In genomic region chr1:32291708-32292508, GRCh38 we compare ENCODE assay signal across 8 cellular contexts. TPM values are rescaled to one million over a fixed set of nuclear protein-coding genes. Genes with fewer than 3 reads are reported as not detected.
DNase-seq lines count a peak whose midpoint lies in the region; ATAC-seq, FAIRE-seq and TF ChIP-seq lines count a peak whose summit lies in the region.

Gene HDAC1, plus strand, starts transcription at chr1:32292083. Its CDS starts 87 bp downstream, at chr1:32292170.

- H3K27ac ChIP-seq in DND-41 (ENCODE audit: low read length) (peak within 1 kb of the TSS; percentile 87), Karpas-422 (ENCODE audit: low read length) (peak within 1 kb of the TSS; percentile 94), esophagus squamous epithelium (peak within 1 kb of the TSS; percentile 88 to 95 (median 94))

- H3K4me2 ChIP-seq in DND-41 (ENCODE audit: insufficient read depth, low read length) (peak within 1 kb of the TSS; percentile 92), Karpas-422 (ENCODE audit: low read depth, low read length, poor library complexity, severe bottlenecking) (peak within 1 kb of the TSS; percentile 97)

- peak within 1 kb of the TSS; percentile 94 for H3K27ac Mint-ChIP-seq in activated T-cell treated with anti-CD3 and anti-CD28 coated beads, Interleukin-2, amount 50 U/mL, for 72 hours

- no peaks in the 10 kb centered on the region for H3K9me2 ChIP-seq in Karpas-422 (replicated peaks; ENCODE audit: insufficient read depth, low read length)

- no peaks in the 10 kb centered on the region for H3K27me3 ChIP-seq in DND-41 (ENCODE audit: insufficient read depth, low read length, poor library complexity)
- no peaks in the 10 kb centered on the region for H3K27me3 ChIP-seq in Karpas-422 (ENCODE audit: low read length)
- no peaks in the 10 kb centered on the region for H3K27me3 ChIP-seq in esophagus squamous epithelium

- peaks cover 26% of the 10 kb centered on the region for H3K36me3 ChIP-seq in DND-41 (ENCODE audit: insufficient read depth, low read length)
- H3K36me3 ChIP-seq in Karpas-422 (ENCODE audit: insufficient read depth, low read length) = peaks cover 23% of the 10 kb centered on the region; the same call in 1 of the 2 replicates
- H3K36me3 ChIP-seq in esophagus squamous epithelium = peaks cover 0 to 9% (median 0%) of the 10 kb centered on the region in 3 donors

- TF ChIP-seq POLR2A in esophagus squamous epithelium (IDR thresholded peaks at IDR 0.05) = peak in 2 of 4 donors; percentile 48 to 73

- 1 to 2% methylated on average over 24 to 27 of the region's 64 CpGs for WGBS in esophagus squamous epithelium, 2 donors

- H3K9me3 Mint-ChIP-seq in activated T-cell treated with anti-CD3 and anti-CD28 coated beads, Interleukin-2, amount 50 U/mL, for 72 hours = no peaks in the 10 kb centered on the region

- peak within 1 kb of the TSS; percentile 96 to 99 for H3K4me3 Mint-ChIP-seq in activated T-cell treated with anti-CD3 and anti-CD28 coated beads, Interleukin-2, amount 50 U/mL, for 72 hours

- peak within 1 kb of the TSS; percentile 74 to 86 for H3K4me3 ChIP-seq in DND-41 (ENCODE audit: low read depth in 1 of 2, low read length in 2 of 2)
- peak within 1 kb of the TSS; percentile 74 for H3K4me3 ChIP-seq in Karpas-422 (ENCODE audit: low read length)
- peak within 1 kb of the TSS; percentile 68 to 87 (median 76) for H3K4me3 ChIP-seq in esophagus squamous epithelium

- intact Hi-C loops in esophagus squamous epithelium (cut with DNase I) = no loop called here

- peak; percentile 76 for FAIRE-seq in RCC 7860 (lab: Jason Lieb, UNC)

- H2AFZ ChIP-seq in DND-41 (ENCODE audit: low read depth, low read length) = peak within 1 kb of the TSS; percentile 81
- H2AFZ ChIP-seq in Karpas-422 (ENCODE audit: low read length) = peak within 1 kb of the TSS; percentile 69; the same call in 1 of the 2 replicates

- peaks cover 57% of the 10 kb centered on the region for H3K4me1 ChIP-seq in DND-41 (ENCODE audit: insufficient read depth, low read length)
- H3K4me1 ChIP-seq in Karpas-422 (ENCODE audit: low read length) = peaks cover 37% of the 10 kb centered on the region
- H3K4me1 ChIP-seq in esophagus squamous epithelium = peaks cover 8 to 70% (median 13%) of the 10 kb centered on the region in 3 donors

- H4K20me1 ChIP-seq in DND-41 (ENCODE audit: insufficient read depth, low read length) = peaks cover 34% of the 10 kb centered on the region
- peaks cover 19% of the 10 kb centered on the region for H4K20me1 ChIP-seq in Karpas-422 (ENCODE audit: insufficient read depth, low read depth, low read length)

- ATAC-seq in DND-41 (ENCODE audit: insufficient read depth, low read depth) (peak; percentile 97), GM21825 (IDR thresholded peaks at IDR 0.05; ENCODE audit: unreplicated experiment) (peak; percentile 95)
- ATAC-seq in activated T-cell treated with anti-CD3 and anti-CD28 coated beads, Interleukin-2, amount 50 U/mL, for 72 hours (replicated peaks in 1 of 2) = peak; percentile 99

- H3K79me2 ChIP-seq in DND-41 (ENCODE audit: insufficient read depth, low read length) (peaks cover 52% of the 10 kb centered on the region), Karpas-422 (ENCODE audit: low read length) (peaks cover 50% of the 10 kb centered on the region)

- TF ChIP-seq CTCF in DND-41 (IDR thresholded peaks at IDR 0.05; ENCODE audit: borderline replicate concordance, extremely low read depth, low read length, poor library complexity, severe bottlenecking) = no peak
- TF ChIP-seq CTCF in esophagus squamous epithelium (IDR thresholded peaks at IDR 0.05) = peak in 2 of 6 experiments; percentile 8 to 14

- H3K27me3 Mint-ChIP-seq in activated T-cell treated with anti-CD3 and anti-CD28 coated beads, Interleukin-2, amount 50 U/mL, for 72 hours (ENCODE audit: low read depth) = no peaks in the 10 kb centered on the region

- H3K9ac ChIP-seq in DND-41 (ENCODE audit: low read depth, low read length) (peak within 1 kb of the TSS; percentile 81), Karpas-422 (ENCODE audit: low read length) (peak within 1 kb of the TSS; percentile 92)

- H3K4me1 Mint-ChIP-seq in activated T-cell treated with anti-CD3 and anti-CD28 coated beads, Interleukin-2, amount 50 U/mL, for 72 hours (ENCODE audit: low read depth) = peaks cover 59% of the 10 kb centered on the region

- peak; percentile 99 for DNase-seq in DND-41
- peak; percentile 99 for DNase-seq in Karpas-422
- DNase-seq in RCC 7860 (ENCODE audit: low spot score) = peak; percentile 97
- DNase-seq in activated T-cell treated with anti-CD3 and anti-CD28 coated beads, Interleukin-2, amount 50 U/mL, for 72 hours = peak; percentile 99
- DNase-seq in esophagus squamous epithelium (lab: John Stamatoyannopoulos, UW) = peak; percentile 84
- DNase-seq in myocyte (ENCODE audit: low read depth) = peak; percentile 92
- DNase-seq in stimulated activated CD8-positive, alpha-beta memory T cell treated with anti-CD3 and anti-CD28 coated beads, Interleukin-7, amount 100 ng/mL, for 4 hours (ENCODE audit: low read depth in 2 of 2) = peak; percentile 94 to 97

- peaks cover 7 to 21% of the 10 kb centered on the region in 2 donors for H3K36me3 Mint-ChIP-seq in activated T-cell treated with anti-CD3 and anti-CD28 coated beads, Interleukin-2, amount 50 U/mL, for 72 hours (ENCODE audit: insufficient read depth in 2 of 2)

- no peaks in the 10 kb centered on the region for H3K9me3 ChIP-seq in DND-41 (ENCODE audit: insufficient read depth, low read length, severe bottlenecking)
- no peaks in the 10 kb centered on the region for H3K9me3 ChIP-seq in Karpas-422 (ENCODE audit: low read length)
- no peaks in the 10 kb centered on the region for H3K9me3 ChIP-seq in esophagus squamous epithelium

RNA-seq across cellular contexts. Expression of gene HDAC1, which starts in this region (rescaled TPM):
- total RNA-seq in Karpas-422 (2014; rRNA removed; shearing (Covaris generic); ENCODE audit: low replicate concordance) = 201 and 257 TPM in 2 replicates
- total RNA-seq in activated T-cell treated with anti-CD3 and anti-CD28 coated beads, Interleukin-2, amount 50 U/mL, for 72 hours = 100 to 1,000 TPM; 149 to 157 TPM
- 100 to 1,000 TPM in 2 of 4 donors, 10 to 100 TPM in 2; 74.3 to 115 (median 96.0) TPM for total RNA-seq in esophagus squamous epithelium
- total RNA-seq in myocyte = 21.0 and 21.4 TPM in 2 replicates
- polyA plus RNA-seq in myocyte (2012) = 26.6 TPM

Comparison
In these comparisons a context has a peak if more than half of its experiments do, and no peak if none do; other contexts are left out.
1. Peak in every context shown above with its lines: DNase-seq, ATAC-seq, H3K4me3 ChIP-seq and H3K27ac ChIP-seq.